1 cellular context compared by ENCODE assay signal in the genomic region with DNA sequence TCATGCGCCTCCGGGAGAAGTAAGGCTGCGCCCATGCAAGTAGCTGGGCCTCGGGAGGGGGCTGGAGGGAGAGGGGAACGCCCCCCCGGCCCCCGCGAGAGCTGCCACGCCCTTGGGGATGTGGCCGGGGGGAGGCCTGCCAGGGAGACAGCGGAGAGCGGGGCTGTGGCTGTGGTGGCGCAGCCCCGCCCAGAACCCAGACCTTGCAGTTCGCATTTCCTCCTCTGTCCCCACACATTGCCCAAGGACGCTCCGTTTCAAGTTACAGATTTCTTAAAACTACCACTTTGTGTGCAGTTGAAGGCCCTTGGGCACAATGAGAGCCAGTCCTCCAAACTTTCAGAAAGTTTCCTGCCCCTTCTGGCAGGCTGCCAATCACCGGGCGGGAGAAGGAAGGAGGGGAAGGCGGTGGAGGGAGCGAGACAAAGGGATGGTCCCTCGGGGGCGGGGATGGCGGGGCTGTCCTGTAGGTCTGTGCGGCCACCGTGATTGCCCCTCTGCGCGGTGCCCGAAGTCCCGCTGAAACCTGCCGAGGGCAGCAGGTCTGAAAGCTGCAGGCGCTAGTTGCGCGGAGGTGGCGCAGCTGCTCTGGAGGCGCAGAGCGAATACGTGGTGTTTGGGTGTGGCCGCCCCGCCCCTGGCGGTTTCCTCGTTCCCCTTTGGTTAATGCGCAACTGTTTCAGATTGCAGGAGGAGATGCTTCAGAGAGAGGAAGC.
TF ChIP-seq lines count a peak whose summit lies in the region.

No MANE protein-coding gene starts in this region.

TF ChIP-seq in H1, 55 proteins besides CTCF, POLR2A, EP300 and RAD21:
- TF ChIP-seq GTF2F1 (IDR thresholded peaks at IDR 0.05; ENCODE audit: borderline replicate concordance, low read depth, low read length) = no peak
- peak; percentile 98 for TF ChIP-seq KDM4A (IDR thresholded peaks at IDR 0.05; ENCODE audit: low read depth, low read length, severe bottlenecking)
- TF ChIP-seq, protein P1, sequence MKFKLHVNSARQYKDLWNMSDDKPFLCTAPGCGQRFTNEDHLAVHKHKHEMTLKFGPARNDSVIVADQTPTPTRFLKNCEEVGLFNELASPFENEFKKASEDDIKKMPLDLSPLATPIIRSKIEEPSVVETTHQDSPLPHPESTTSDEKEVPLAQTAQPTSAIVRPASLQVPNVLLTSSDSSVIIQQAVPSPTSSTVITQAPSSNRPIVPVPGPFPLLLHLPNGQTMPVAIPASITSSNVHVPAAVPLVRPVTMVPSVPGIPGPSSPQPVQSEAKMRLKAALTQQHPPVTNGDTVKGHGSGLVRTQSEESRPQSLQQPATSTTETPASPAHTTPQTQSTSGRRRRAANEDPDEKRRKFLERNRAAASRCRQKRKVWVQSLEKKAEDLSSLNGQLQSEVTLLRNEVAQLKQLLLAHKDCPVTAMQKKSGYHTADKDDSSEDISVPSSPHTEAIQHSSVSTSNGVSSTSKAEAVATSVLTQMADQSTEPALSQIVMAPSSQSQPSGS (IDR thresholded peaks at IDR 0.05; ENCODE audit: low read length) = no peak
- TF ChIP-seq, protein P2, sequence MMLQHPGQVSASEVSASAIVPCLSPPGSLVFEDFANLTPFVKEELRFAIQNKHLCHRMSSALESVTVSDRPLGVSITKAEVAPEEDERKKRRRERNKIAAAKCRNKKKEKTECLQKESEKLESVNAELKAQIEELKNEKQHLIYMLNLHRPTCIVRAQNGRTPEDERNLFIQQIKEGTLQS (IDR thresholded peaks at IDR 0.05; ENCODE audit: insufficient read depth, low read depth, low read length) = no peak
- TF ChIP-seq KDM1A (IDR thresholded peaks at IDR 0.05; ENCODE audit: borderline replicate concordance, low read length) = no peak; the same call in 1 of the 2 replicates
- TF ChIP-seq, protein P3, sequence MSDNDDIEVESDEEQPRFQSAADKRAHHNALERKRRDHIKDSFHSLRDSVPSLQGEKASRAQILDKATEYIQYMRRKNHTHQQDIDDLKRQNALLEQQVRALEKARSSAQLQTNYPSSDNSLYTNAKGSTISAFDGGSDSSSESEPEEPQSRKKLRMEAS (IDR thresholded peaks at IDR 0.05) = peak; percentile 61
- peak; percentile 7; the same call in 1 of the 2 replicates for TF ChIP-seq KDM5A (IDR thresholded peaks at IDR 0.05; ENCODE audit: low read length)
- TF ChIP-seq SP2 (IDR thresholded peaks at IDR 0.05; ENCODE audit: low read length) = no peak
- peak; percentile 40; the same call in 1 of the 2 replicates for TF ChIP-seq PHF8 (conservative IDR thresholded peaks at IDR 0.05; ENCODE audit: low read depth, low read length)
- TF ChIP-seq CTBP2 (IDR thresholded peaks at IDR 0.05; ENCODE audit: borderline replicate concordance, insufficient read depth, insufficient read length, low read length) = no peak
- TF ChIP-seq, protein P4, sequence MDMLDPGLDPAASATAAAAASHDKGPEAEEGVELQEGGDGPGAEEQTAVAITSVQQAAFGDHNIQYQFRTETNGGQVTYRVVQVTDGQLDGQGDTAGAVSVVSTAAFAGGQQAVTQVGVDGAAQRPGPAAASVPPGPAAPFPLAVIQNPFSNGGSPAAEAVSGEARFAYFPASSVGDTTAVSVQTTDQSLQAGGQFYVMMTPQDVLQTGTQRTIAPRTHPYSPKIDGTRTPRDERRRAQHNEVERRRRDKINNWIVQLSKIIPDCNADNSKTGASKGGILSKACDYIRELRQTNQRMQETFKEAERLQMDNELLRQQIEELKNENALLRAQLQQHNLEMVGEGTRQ (IDR thresholded peaks at IDR 0.05; ENCODE audit: low read length) = no peak
- TF ChIP-seq ASH2L (IDR thresholded peaks at IDR 0.05; ENCODE audit: low read length) = peak; percentile 54
- TF ChIP-seq SAP30 (IDR thresholded peaks at IDR 0.05; ENCODE audit: insufficient read depth, insufficient replicate concordance, low read length) = peak; percentile 22
- peak; percentile 6; the same call in 1 of the 2 replicates for TF ChIP-seq TAF1 (IDR thresholded peaks at IDR 0.05; ENCODE audit: low read depth, low read length)
- TF ChIP-seq SRF (IDR thresholded peaks at IDR 0.05; ENCODE audit: low read depth, low read length) = no peak
- TF ChIP-seq, protein P5, sequence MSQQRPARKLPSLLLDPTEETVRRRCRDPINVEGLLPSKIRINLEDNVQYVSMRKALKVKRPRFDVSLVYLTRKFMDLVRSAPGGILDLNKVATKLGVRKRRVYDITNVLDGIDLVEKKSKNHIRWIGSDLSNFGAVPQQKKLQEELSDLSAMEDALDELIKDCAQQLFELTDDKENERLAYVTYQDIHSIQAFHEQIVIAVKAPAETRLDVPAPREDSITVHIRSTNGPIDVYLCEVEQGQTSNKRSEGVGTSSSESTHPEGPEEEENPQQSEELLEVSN (IDR thresholded peaks at IDR 0.05) = 0 out of 2 replicates have a peak, but pooled peaks have one; percentile 48
- TF ChIP-seq SP4 (IDR thresholded peaks at IDR 0.05; ENCODE audit: low read length) = peak; percentile 33; the same call in 1 of the 2 replicates
- peak; percentile 94 for TF ChIP-seq CREB1 (IDR thresholded peaks at IDR 0.05)
- peak; percentile 49 for TF ChIP-seq TAF7 (optimal IDR thresholded peaks at IDR 0.05; ENCODE audit: borderline replicate concordance, low read depth, low read length)
- no peak for TF ChIP-seq EZH2 (IDR thresholded peaks at IDR 0.05; ENCODE audit: low read depth, low read length, severe bottlenecking)
- 0 out of 4 replicates have a peak, but pooled peaks have one; percentile 4 to 13 for TF ChIP-seq HDAC2 (IDR thresholded peaks at IDR 0.05; ENCODE audit: borderline replicate concordance in 1 of 2, low read depth in 2 of 2, low read length in 2 of 2)
- 0 out of 2 replicates have a peak, but pooled peaks have one; percentile 32 for TF ChIP-seq TBP (IDR thresholded peaks at IDR 0.05; ENCODE audit: low read depth, low read length)
- TF ChIP-seq FOSL1 (IDR thresholded peaks at IDR 0.05; ENCODE audit: insufficient read depth, low read depth, low read length) = peak; percentile 50; the same call in 1 of the 2 replicates
- TF ChIP-seq CHD1 (IDR thresholded peaks at IDR 0.05; ENCODE audit: low read depth, low read length) = no peak
- no peak for TF ChIP-seq CBX5 (IDR thresholded peaks at IDR 0.05; ENCODE audit: low read depth, low read length)
- 0 out of 2 replicates have a peak, but pooled peaks have one; percentile 5 for TF ChIP-seq SP1 (IDR thresholded peaks at IDR 0.05; ENCODE audit: low read depth, low read length)
- no peak for TF ChIP-seq HDAC6 (IDR thresholded peaks at IDR 0.05; ENCODE audit: low read depth, low read length)
- peak; percentile 47; the same call in 1 of the 2 replicates for TF ChIP-seq POLR2AphosphoS5 (IDR thresholded peaks at IDR 0.05; ENCODE audit: low read depth, low read length)
- peak; percentile 47; the same call in 1 of the 2 replicates for TF ChIP-seq SUZ12 (IDR thresholded peaks at IDR 0.05; ENCODE audit: low read length)
- peak; percentile 3 to 57; a peak in 1 of 4 replicates for TF ChIP-seq SIN3A (conservative IDR thresholded peaks at IDR 0.05 in 1 of 2, IDR thresholded peaks at IDR 0.05 in 1 of 2; ENCODE audit: low read depth in 1 of 2, low read length in 2 of 2)
- no peak for TF ChIP-seq SIRT6 (IDR thresholded peaks at IDR 0.05; ENCODE audit: low read length)
- no peak for TF ChIP-seq ZNF274 (IDR thresholded peaks at IDR 0.05; ENCODE audit: borderline replicate concordance, extremely low read depth, low read length)
- peak; percentile 49 for TF ChIP-seq RBBP5 (IDR thresholded peaks at IDR 0.05; ENCODE audit: borderline replicate concordance, low read depth, low read length)
- peak; percentile 19; the same call in 1 of the 2 replicates for TF ChIP-seq SIX5 (IDR thresholded peaks at IDR 0.05; ENCODE audit: low read depth, low read length)
- no peak for TF ChIP-seq BACH1 (IDR thresholded peaks at IDR 0.05; ENCODE audit: low read length)
- no peak for TF ChIP-seq RNF2 (IDR thresholded peaks at IDR 0.05; ENCODE audit: borderline replicate concordance, low read depth, low read length, missing control alignments, poor library complexity, severe bottlenecking)
- TF ChIP-seq TEAD4 (IDR thresholded peaks at IDR 0.05; ENCODE audit: low read depth, low read length) = no peak; the same call in 1 of the 2 replicates
- TF ChIP-seq BCL11A (IDR thresholded peaks at IDR 0.05; ENCODE audit: low read depth in 2 of 2, low read length in 2 of 2) = no peak
- no peak for TF ChIP-seq RXRA (IDR thresholded peaks at IDR 0.05; ENCODE audit: insufficient read depth, low read depth, low read length)
- no peak for TF ChIP-seq CBX8 (IDR thresholded peaks at IDR 0.05; ENCODE audit: borderline replicate concordance, low read depth, low read length)
- TF ChIP-seq GABPA (IDR thresholded peaks at IDR 0.05; ENCODE audit: borderline replicate concordance, insufficient read depth, low read length) = no peak
